Comparison of ENCODE assay signal across 12 cellular contexts in genomic region chr7:55977831-55978230, GRCh38. TPM values are rescaled to one million over a fixed set of nuclear protein-coding genes. Genes with fewer than 3 reads are reported as not detected.
A peak's percentile ranks its signal among the peaks of the same experiment; 100 is the strongest.
DNase-seq lines count a peak whose midpoint lies in the region; ATAC-seq and TF ChIP-seq lines count a peak whose summit lies in the region.
"Had no signal": no experiment of that assay in that cellular context is flagged by ENCODE, and none has a peak within 500 bp of the region (broad histone marks: within the 10 kb centered on the region; RNA-seq: fewer than 3 reads in every experiment).

No MANE protein-coding gene starts in this region.

- H3K27me3 ChIP-seq in brain microvascular endothelial cell (replicated peaks) (no peaks in the 10 kb centered on the region), osteoblast (ENCODE audit: insufficient read depth, low read length) (no peaks in the 10 kb centered on the region)

- ATAC-seq in HG03442 (IDR thresholded peaks at IDR 0.05; ENCODE audit: unreplicated experiment), result no peak
- ATAC-seq: left colon had no signal

- peaks cover 21% of the 10 kb centered on the region for H3K36me3 ChIP-seq in brain microvascular endothelial cell (replicated peaks)
- H3K36me3 ChIP-seq in osteoblast (ENCODE audit: insufficient read depth, low read length), result peaks cover 43% of the 10 kb centered on the region

- no peak overlapping the region for H2AFZ ChIP-seq in osteoblast (ENCODE audit: low read length)

- in situ Hi-C loops in brain microvascular endothelial cell (cut with HindIII; ENCODE audit: low pct_ligation_motif_present, low sequenced_read_pairs), result no loop called here

- no peak for TF ChIP-seq CTCF in brain microvascular endothelial cell (IDR thresholded peaks at IDR 0.05; ENCODE audit: low read depth, low read length, missing control alignments)
- no peak for TF ChIP-seq CTCF in osteoblast (IDR thresholded peaks at IDR 0.05; ENCODE audit: extremely low read depth, low read depth, low read length)

- H3K9me3 ChIP-seq in osteoblast (ENCODE audit: low read depth, low read length), result no peaks in the 10 kb centered on the region

- DNase-seq in EH (ENCODE audit: low read depth) (peak; percentile 94), NCI-H1694 treated with DMSO at 0.1 percent for 48 hours (lab: John Stamatoyannopoulos, UW) (peak; percentile 41), brain microvascular endothelial cell (peak; percentile 86), osteoblast (ENCODE audit: insufficient read length, low spot score, missing footprints) (peak; percentile 82), cerebellar nuclear complex (lab: John Stamatoyannopoulos, UW) (no peak), OCI-M2 (lab: John Stamatoyannopoulos, UW; ENCODE audit: unreplicated experiment) (no peak), T-helper 2 cell (no peak)
- DNase-seq: activated effector memory CD4-positive, alpha-beta T cell treated with anti-CD3 and anti-CD28 coated beads, Interleukin-2, amount 50 U/mL, for 16 hours; DND-41; left colon; WERI-Rb-1 had no signal

- H3K4me1 ChIP-seq in osteoblast (ENCODE audit: insufficient read depth, low read length), result peaks cover 6% of the 10 kb centered on the region

- H3K4me3 ChIP-seq in brain microvascular endothelial cell (ENCODE audit: low read depth, low read length), result no peak overlapping the region
- H3K4me3 ChIP-seq in osteoblast (ENCODE audit: insufficient read depth, low read length), result no peak overlapping the region

- peaks cover 27% of the 10 kb centered on the region for H3K79me2 ChIP-seq in osteoblast (ENCODE audit: insufficient read depth, low read length)

- peak overlapping the region; percentile 14 for H3K27ac ChIP-seq in brain microvascular endothelial cell
- peak overlapping the region; percentile 34 for H3K27ac ChIP-seq in osteoblast (ENCODE audit: low read depth, low read length)
- H3K27ac ChIP-seq: WERI-Rb-1 had no signal

- no peaks in the 10 kb centered on the region for H4K20me1 ChIP-seq in osteoblast (ENCODE audit: insufficient read depth, low read length)

- peak overlapping the region; percentile 47 for H3K4me2 ChIP-seq in osteoblast (ENCODE audit: insufficient read depth, low read length)

RNA-seq across cellular contexts. Expression of gene NIPSNAP2, which starts 13.4 kb away (rescaled TPM):
- 51.0 and 56.9 TPM in 2 replicates for total RNA-seq in osteoblast

RNA-seq across cellular contexts. Expression of gene MRPS17, which starts 26.2 kb away (rescaled TPM):
- 13.0 and 13.4 TPM in 2 replicates for total RNA-seq in osteoblast

Comparison
In these comparisons a context has a peak if more than half of its experiments do, and no peak if none do; other contexts are left out.
1. DNase-seq: peak in EH (single experiment), NCI-H1694 treated with DMSO at 0.1 percent for 48 hours (single experiment), brain microvascular endothelial cell (single experiment) and osteoblast (single experiment); none in cerebellar nuclear complex (0 of 2), OCI-M2 (single experiment) and T-helper 2 cell (0 of 5).